1 cellular context compared by ENCODE assay signal in the genomic region with DNA sequence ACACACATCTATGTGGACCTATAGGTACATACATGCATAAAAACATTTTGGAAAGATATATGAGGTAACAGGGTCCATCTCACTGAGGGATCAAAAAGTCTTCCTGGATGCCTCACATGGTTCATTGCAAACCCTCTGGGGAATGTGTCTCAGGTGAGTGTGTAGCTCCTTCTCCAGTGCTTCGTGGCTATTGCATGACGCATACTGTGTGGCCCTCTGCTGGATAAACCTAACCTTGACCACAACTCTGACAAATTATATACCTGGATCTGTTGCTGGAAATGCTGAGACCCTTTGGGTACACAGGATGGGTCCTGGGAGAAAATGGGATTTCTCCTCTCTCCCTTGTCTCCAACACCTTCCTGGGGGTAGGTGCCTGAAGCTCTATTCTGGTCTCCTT.
TF ChIP-seq lines count a peak whose summit lies in the region.

No MANE protein-coding gene starts in this region.

TF ChIP-seq in WTC11, 78 proteins besides CTCF, POLR2A, EP300 and RAD21 (continued from another document):
- no peak for TF ChIP-seq NFE2L1 (CRISPR knock-in tag; IDR thresholded peaks at IDR 0.05)
- TF ChIP-seq CREB1 (CRISPR knock-in tag; IDR thresholded peaks at IDR 0.05) = no peak
- TF ChIP-seq RELA (CRISPR knock-in tag; IDR thresholded peaks at IDR 0.05; ENCODE audit: borderline replicate concordance) = no peak
- TF ChIP-seq, protein P1, sequence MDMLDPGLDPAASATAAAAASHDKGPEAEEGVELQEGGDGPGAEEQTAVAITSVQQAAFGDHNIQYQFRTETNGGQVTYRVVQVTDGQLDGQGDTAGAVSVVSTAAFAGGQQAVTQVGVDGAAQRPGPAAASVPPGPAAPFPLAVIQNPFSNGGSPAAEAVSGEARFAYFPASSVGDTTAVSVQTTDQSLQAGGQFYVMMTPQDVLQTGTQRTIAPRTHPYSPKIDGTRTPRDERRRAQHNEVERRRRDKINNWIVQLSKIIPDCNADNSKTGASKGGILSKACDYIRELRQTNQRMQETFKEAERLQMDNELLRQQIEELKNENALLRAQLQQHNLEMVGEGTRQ (CRISPR knock-in tag; IDR thresholded peaks at IDR 0.05) = no peak
- TF ChIP-seq, protein P2, sequence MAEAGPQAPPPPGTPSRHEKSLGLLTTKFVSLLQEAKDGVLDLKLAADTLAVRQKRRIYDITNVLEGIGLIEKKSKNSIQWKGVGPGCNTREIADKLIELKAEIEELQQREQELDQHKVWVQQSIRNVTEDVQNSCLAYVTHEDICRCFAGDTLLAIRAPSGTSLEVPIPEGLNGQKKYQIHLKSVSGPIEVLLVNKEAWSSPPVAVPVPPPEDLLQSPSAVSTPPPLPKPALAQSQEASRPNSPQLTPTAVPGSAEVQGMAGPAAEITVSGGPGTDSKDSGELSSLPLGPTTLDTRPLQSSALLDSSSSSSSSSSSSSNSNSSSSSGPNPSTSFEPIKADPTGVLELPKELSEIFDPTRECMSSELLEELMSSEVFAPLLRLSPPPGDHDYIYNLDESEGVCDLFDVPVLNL (CRISPR knock-in tag; IDR thresholded peaks at IDR 0.05; ENCODE audit: borderline replicate concordance, low read depth) = no peak
- TF ChIP-seq ZNF416 (CRISPR knock-in tag; IDR thresholded peaks at IDR 0.05) = no peak
